22 cellular contexts compared by ENCODE assay signal in the genomic region with DNA sequence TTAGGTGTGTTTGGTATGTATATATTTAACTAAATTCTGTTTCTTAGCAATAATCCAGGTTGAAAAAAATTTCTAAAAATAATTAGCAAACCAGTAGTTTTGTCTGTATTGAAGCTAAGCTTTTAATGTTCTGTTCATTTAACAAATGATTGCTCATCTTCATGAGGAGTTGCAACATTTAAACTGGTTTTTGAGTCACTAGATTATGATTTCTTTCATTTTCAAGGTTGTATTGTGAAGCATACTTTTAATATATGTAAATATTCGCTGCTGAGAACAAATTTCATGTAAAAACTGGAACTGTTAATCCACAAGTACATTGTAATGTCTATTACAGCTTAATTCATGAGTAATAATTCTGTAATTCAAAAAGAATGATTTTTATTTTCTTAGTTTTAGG.
DNase-seq lines count a peak whose midpoint lies in the region; ATAC-seq, FAIRE-seq and TF ChIP-seq lines count a peak whose summit lies in the region.
"Had no signal": no experiment of that assay in that cellular context is flagged by ENCODE, and none has a peak within 500 bp of the region (broad histone marks: within the 10 kb centered on the region; RNA-seq: fewer than 3 reads in every experiment).

No MANE protein-coding gene starts in this region.

- H3K4me3 Mint-ChIP-seq in activated CD8-positive, alpha-beta memory T cell treated with anti-CD3 and anti-CD28 coated beads, Interleukin-2, amount 10 ng/mL, durations not matched to agents 7 days and 5 days, result no peak overlapping the region
- no peak overlapping the region for H3K4me3 Mint-ChIP-seq in T-helper 2 cell treated with Interferon-gamma antibody and Interleukin-4, amounts not matched to agents 5 μg/mL and 100 μg/mL, for 36 hours
- H3K4me3 Mint-ChIP-seq: activated naive CD8-positive, alpha-beta T cell treated with anti-CD3 and anti-CD28 coated beads, Interleukin-2, amount 10 ng/mL, durations not matched to agents 7 days and 5 days had no signal

- no peak overlapping the region for H3K4me3 ChIP-seq in bronchial epithelial cell (ENCODE audit: low read depth, low read length)
- no peak overlapping the region for H3K4me3 ChIP-seq in neutrophil (ENCODE audit: low read depth in 1 of 2, low read length in 1 of 2)
- H3K4me3 ChIP-seq: A549, BLaER1, coronary artery, heart right ventricle, prostate gland, SJSA1 had no signal

- H3K27ac Mint-ChIP-seq in activated CD8-positive, alpha-beta memory T cell treated with anti-CD3 and anti-CD28 coated beads, Interleukin-2, amount 10 ng/mL, durations not matched to agents 7 days and 5 days, result peak overlapping the region; percentile 17
- no peak overlapping the region for H3K27ac Mint-ChIP-seq in T-helper 2 cell treated with Interferon-gamma antibody and Interleukin-4, amounts not matched to agents 5 μg/mL and 100 μg/mL, for 36 hours

- H3K27me3 ChIP-seq in bronchial epithelial cell (ENCODE audit: control insufficient read depth, insufficient read depth, low read length), result no peaks in the 10 kb centered on the region
- H3K27me3 ChIP-seq in neutrophil, result no peaks in the 10 kb centered on the region
- H3K27me3 ChIP-seq: BLaER1, brain microvascular endothelial cell, heart right ventricle, SJSA1 had no signal

- peaks cover 7 to 20% of the 10 kb centered on the region in 2 experiments for H3K4me1 ChIP-seq in neutrophil (ENCODE audit: control insufficient read depth in 1 of 2, insufficient read depth in 1 of 2, low read depth in 1 of 2, low read length in 1 of 2)
- H3K4me1 ChIP-seq: BLaER1, prostate gland, SJSA1 had no signal

- FAIRE-seq in bronchial epithelial cell (lab: Jason Lieb, UNC), result no peak
- FAIRE-seq: A549, D721Med, HepG2, urothelium cell line had no signal

- peaks cover 52% of the 10 kb centered on the region for H3K36me3 Mint-ChIP-seq in activated CD8-positive, alpha-beta memory T cell treated with anti-CD3 and anti-CD28 coated beads, Interleukin-2, amount 10 ng/mL, durations not matched to agents 7 days and 5 days
- H3K36me3 Mint-ChIP-seq in T-helper 2 cell treated with Interferon-gamma antibody and Interleukin-4, amounts not matched to agents 5 μg/mL and 100 μg/mL, for 36 hours (ENCODE audit: low read depth), result peaks cover 54% of the 10 kb centered on the region

- ATAC-seq in activated CD8-positive, alpha-beta memory T cell treated with anti-CD3 and anti-CD28 coated beads, Interleukin-2, amount 10 ng/mL, durations not matched to agents 7 days and 5 days, result no peak
- ATAC-seq: A549, heart right ventricle, HepG2, Panc1 had no signal

- no peak for TF ChIP-seq CTCF in bronchial epithelial cell (IDR thresholded peaks at IDR 0.05; ENCODE audit: insufficient read depth, low read length, severe bottlenecking)
- TF ChIP-seq CTCF in neutrophil (IDR thresholded peaks at IDR 0.05), result no peak

- no peaks in the 10 kb centered on the region for H3K9me3 Mint-ChIP-seq in activated CD8-positive, alpha-beta memory T cell treated with anti-CD3 and anti-CD28 coated beads, Interleukin-2, amount 10 ng/mL, durations not matched to agents 7 days and 5 days (ENCODE audit: low read depth)
- H3K9me3 Mint-ChIP-seq in T-helper 2 cell treated with Interferon-gamma antibody and Interleukin-4, amounts not matched to agents 5 μg/mL and 100 μg/mL, for 36 hours, result no peaks in the 10 kb centered on the region
- H3K9me3 Mint-ChIP-seq: activated naive CD8-positive, alpha-beta T cell treated with anti-CD3 and anti-CD28 coated beads, Interleukin-2, amount 10 ng/mL, durations not matched to agents 7 days and 5 days had no signal

- CTCF ChIA-PET in activated CD8-positive, alpha-beta memory T cell treated with anti-CD3 and anti-CD28 coated beads, Interleukin-2, amount 10 ng/mL, durations not matched to agents 7 days and 5 days (lab: Charles Lee), result interaction anchor here (1.2 to 2.1 kb wide), 2 partner anchors 10 to 31 kb away, joined by 3 to 5 read pairs; no protein-coding TSS in a partner anchor

- DNase-seq in activated CD8-positive, alpha-beta memory T cell treated with anti-CD3 and anti-CD28 coated beads, Interleukin-2, amount 10 ng/mL, durations not matched to agents 7 days and 5 days, result no peak
- no peak for DNase-seq in activated CD8-positive, alpha-beta memory T cell treated with anti-CD3 and anti-CD28 coated beads, Interleukin-2, amount 50 U/mL, for 4 hours
- DNase-seq in NCI-H526 (lab: John Stamatoyannopoulos, UW) (peak; percentile 57 to 65), bronchial epithelial cell (ENCODE audit: low read depth) (peak; percentile 44), SKM-1 (lab: John Stamatoyannopoulos, UW; ENCODE audit: unreplicated experiment) (no peak), ACHN (no peak)
- DNase-seq in T-helper 2 cell treated with Interferon-gamma antibody and Interleukin-4, amounts not matched to agents 5 μg/mL and 100 μg/mL, for 36 hours (ENCODE audit: low spot score), result no peak
- DNase-seq: activated naive CD8-positive, alpha-beta T cell treated with anti-CD3 and anti-CD28 coated beads, Interleukin-2, amount 10 ng/mL, durations not matched to agents 7 days and 5 days; brain microvascular endothelial cell; EL; heart right ventricle; NCI-H2081 treated with DMSO at 0.1 percent for 48 hours had no signal

- H3K4me1 Mint-ChIP-seq in activated CD8-positive, alpha-beta memory T cell treated with anti-CD3 and anti-CD28 coated beads, Interleukin-2, amount 10 ng/mL, durations not matched to agents 7 days and 5 days, result peaks cover 19% of the 10 kb centered on the region
- H3K4me1 Mint-ChIP-seq in T-helper 2 cell treated with Interferon-gamma antibody and Interleukin-4, amounts not matched to agents 5 μg/mL and 100 μg/mL, for 36 hours (ENCODE audit: low read depth), result peaks cover 17% of the 10 kb centered on the region

- peaks cover 5% of the 10 kb centered on the region for H3K36me3 ChIP-seq in bronchial epithelial cell (ENCODE audit: control insufficient read depth, insufficient read depth, low read length)
- H3K36me3 ChIP-seq in neutrophil, result peaks cover 70% of the 10 kb centered on the region
- H3K36me3 ChIP-seq: prostate gland had no signal

- no peaks in the 10 kb centered on the region for H3K27me3 Mint-ChIP-seq in activated CD8-positive, alpha-beta memory T cell treated with anti-CD3 and anti-CD28 coated beads, Interleukin-2, amount 10 ng/mL, durations not matched to agents 7 days and 5 days
- H3K27me3 Mint-ChIP-seq in T-helper 2 cell treated with Interferon-gamma antibody and Interleukin-4, amounts not matched to agents 5 μg/mL and 100 μg/mL, for 36 hours (ENCODE audit: low read depth), result no peaks in the 10 kb centered on the region
- H3K27me3 Mint-ChIP-seq: activated naive CD8-positive, alpha-beta T cell treated with anti-CD3 and anti-CD28 coated beads, Interleukin-2, amount 10 ng/mL, durations not matched to agents 7 days and 5 days had no signal

- in situ Hi-C loops in ACHN (cut with HindIII; ENCODE audit: low pct_ligation_motif_present, low pct_unique_long_range_greater_than_20kb, low sequenced_read_pairs), result no loop called here

- peak overlapping the region; percentile 18 for H3K27ac ChIP-seq in neutrophil
- H3K27ac ChIP-seq: A549, BLaER1, brain microvascular endothelial cell, coronary artery, heart right ventricle, prostate gland, SJSA1 had no signal

- H3K9me3 ChIP-seq in neutrophil, result no peaks in the 10 kb centered on the region
- H3K9me3 ChIP-seq: A549, BLaER1, heart right ventricle, prostate gland, SJSA1 had no signal

Comparison
In these comparisons a context has a peak if more than half of its experiments do, and no peak if none do; other contexts are left out.
1. DNase-seq: peak in NCI-H526 (2 of 2) and bronchial epithelial cell (single experiment); none in activated CD8-positive, alpha-beta memory T cell treated with anti-CD3 and anti-CD28 coated beads, Interleukin-2, amount 10 ng/mL, durations not matched to agents 7 days and 5 days (single experiment), activated CD8-positive, alpha-beta memory T cell treated with anti-CD3 and anti-CD28 coated beads, Interleukin-2, amount 50 U/mL, for 4 hours (single experiment), SKM-1 (single experiment), T-helper 2 cell treated with Interferon-gamma antibody and Interleukin-4, amounts not matched to agents 5 μg/mL and 100 μg/mL, for 36 hours (single experiment) and ACHN (single experiment).